ENCODE assay signal across 1 cellular context in the genomic region with DNA sequence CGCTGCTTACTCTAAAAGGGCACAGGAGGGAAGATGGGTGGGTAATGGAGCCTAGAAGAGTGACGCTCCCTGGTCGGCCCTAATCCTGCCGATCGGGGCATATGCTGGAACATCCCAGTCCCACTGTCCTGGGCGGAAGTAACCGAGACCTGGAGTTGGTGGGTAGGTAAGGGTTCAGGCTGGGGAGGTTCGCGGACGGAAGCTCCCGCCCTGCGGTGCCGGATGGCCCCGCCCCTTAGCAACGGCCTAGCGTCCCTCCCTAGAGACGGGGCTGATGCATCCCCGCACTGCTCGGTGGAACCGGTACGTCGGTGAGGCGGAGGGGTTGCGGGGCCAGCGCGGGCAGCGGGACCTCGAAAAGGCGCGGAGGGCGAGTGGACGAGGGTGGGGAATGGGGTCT.
TF ChIP-seq lines count a peak whose summit lies in the region.

No MANE protein-coding gene starts in this region.

TF ChIP-seq in endothelial cell of umbilical vein, 7 proteins besides CTCF, POLR2A, EP300 and RAD21 (continued from another document):
- TF ChIP-seq, protein P1, sequence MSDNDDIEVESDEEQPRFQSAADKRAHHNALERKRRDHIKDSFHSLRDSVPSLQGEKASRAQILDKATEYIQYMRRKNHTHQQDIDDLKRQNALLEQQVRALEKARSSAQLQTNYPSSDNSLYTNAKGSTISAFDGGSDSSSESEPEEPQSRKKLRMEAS (IDR thresholded peaks at IDR 0.05; ENCODE audit: insufficient read depth, insufficient read length): no peak
